1 cellular context compared by ENCODE assay signal in the genomic region with DNA sequence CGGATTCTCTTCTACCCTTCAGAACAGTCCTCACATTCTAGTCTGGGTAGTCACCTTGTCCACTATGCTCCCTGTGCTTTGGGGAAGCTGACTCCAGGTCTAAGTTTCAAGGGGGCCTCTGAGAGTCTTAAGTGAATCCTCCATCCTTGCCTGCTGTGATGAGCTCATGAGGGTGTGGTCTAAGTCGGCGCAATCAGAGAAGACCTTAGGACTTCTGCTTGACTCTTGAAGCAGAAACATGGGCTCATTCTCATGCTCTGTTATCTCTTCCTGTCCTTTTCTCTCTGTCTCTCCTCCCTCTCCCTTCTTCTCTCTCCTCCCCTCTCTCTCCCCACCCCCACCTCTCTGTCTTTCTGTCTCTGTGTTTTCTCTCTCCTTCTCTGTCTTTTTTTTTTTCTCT.
TF ChIP-seq lines count a peak whose summit lies in the region.

No MANE protein-coding gene starts in this region.

TF ChIP-seq in IMR-90, 13 proteins besides CTCF, POLR2A, EP300 and RAD21:
- TF ChIP-seq FOS (IDR thresholded peaks at IDR 0.05; ENCODE audit: low read depth, low read length) (no peak), RCOR1 (IDR thresholded peaks at IDR 0.05; ENCODE audit: insufficient replicate concordance, low read length) (no peak), CHD1 (IDR thresholded peaks at IDR 0.05; ENCODE audit: low read depth, low read length) (no peak), BHLHE40 (IDR thresholded peaks at IDR 0.05; ENCODE audit: low read depth, low read length) (no peak), MAZ (IDR thresholded peaks at IDR 0.05; ENCODE audit: borderline replicate concordance, low read depth, low read length) (no peak), MAFK (IDR thresholded peaks at IDR 0.05; ENCODE audit: low read depth, low read length) (no peak), NFE2L2 (IDR thresholded peaks at IDR 0.05; ENCODE audit: low read depth, low read length) (no peak), RFX5 (IDR thresholded peaks at IDR 0.05; ENCODE audit: low read depth, low read length) (no peak), MXI1 (IDR thresholded peaks at IDR 0.05; ENCODE audit: borderline replicate concordance, low read depth, low read length) (no peak), CEBPB (IDR thresholded peaks at IDR 0.05; ENCODE audit: low read depth, low read length) (no peak), SMC3 (IDR thresholded peaks at IDR 0.05; ENCODE audit: low read depth, low read length) (no peak)
- TF ChIP-seq, protein P1, sequence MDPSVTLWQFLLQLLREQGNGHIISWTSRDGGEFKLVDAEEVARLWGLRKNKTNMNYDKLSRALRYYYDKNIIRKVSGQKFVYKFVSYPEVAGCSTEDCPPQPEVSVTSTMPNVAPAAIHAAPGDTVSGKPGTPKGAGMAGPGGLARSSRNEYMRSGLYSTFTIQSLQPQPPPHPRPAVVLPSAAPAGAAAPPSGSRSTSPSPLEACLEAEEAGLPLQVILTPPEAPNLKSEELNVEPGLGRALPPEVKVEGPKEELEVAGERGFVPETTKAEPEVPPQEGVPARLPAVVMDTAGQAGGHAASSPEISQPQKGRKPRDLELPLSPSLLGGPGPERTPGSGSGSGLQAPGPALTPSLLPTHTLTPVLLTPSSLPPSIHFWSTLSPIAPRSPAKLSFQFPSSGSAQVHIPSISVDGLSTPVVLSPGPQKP (IDR thresholded peaks at IDR 0.05; ENCODE audit: borderline replicate concordance, low read depth, low read length) = no peak
- TF ChIP-seq, protein P2, sequence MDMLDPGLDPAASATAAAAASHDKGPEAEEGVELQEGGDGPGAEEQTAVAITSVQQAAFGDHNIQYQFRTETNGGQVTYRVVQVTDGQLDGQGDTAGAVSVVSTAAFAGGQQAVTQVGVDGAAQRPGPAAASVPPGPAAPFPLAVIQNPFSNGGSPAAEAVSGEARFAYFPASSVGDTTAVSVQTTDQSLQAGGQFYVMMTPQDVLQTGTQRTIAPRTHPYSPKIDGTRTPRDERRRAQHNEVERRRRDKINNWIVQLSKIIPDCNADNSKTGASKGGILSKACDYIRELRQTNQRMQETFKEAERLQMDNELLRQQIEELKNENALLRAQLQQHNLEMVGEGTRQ (IDR thresholded peaks at IDR 0.05; ENCODE audit: low read depth, low read length) = no peak
